ENCODE assay signal across 17 cellular contexts in the genomic region with DNA sequence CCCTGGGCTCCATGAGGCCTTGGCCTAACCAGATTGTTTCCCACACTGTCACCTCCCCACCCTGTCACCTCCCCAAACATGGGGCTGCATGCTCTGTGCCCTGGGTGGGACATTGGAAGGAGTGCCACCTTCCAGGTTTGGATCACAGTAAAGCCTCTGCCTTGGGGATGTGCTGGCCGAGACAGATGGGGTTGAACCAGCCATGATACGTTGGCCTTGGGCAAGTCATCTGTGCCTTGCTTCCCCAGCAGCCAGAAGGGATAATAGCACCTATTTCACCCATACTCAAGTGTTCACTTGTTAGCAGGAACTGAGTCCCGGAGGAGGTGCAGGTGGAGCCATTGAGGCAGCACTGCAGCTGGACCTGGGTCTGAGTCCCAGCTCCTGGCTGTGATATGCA. TPM values are rescaled to one million over a fixed set of nuclear protein-coding genes. Genes with fewer than 3 reads are reported as not detected.
"Had no signal": no experiment of that assay in that cellular context is flagged by ENCODE, and none has a peak within 500 bp of the region (broad histone marks: within the 10 kb centered on the region; RNA-seq: fewer than 3 reads in every experiment).

No MANE protein-coding gene starts in this region.

RNA-seq across cellular contexts. Expression of a gene that starts 7.0 kb away (rescaled TPM):
- total RNA-seq: activated CD4-positive, alpha-beta memory T cell treated with anti-CD3 and anti-CD28 coated beads, Interleukin-2, amount 10 ng/mL, durations not matched to agents 7 days and 5 days; activated T-helper 1 cell treated with anti-CD3 and anti-CD28 coated beads, Interleukin-12 subunit alpha, Interleukin-12 subunit beta, Interleukin-2, Interleukin-4 antibody, amounts not matched to agents 30 ng/mL and 10 ng/mL and 1 ng/mL, durations not matched to agents 14 hours and 24 hours and 36 hours; body of pancreas; chondrocyte; dermis blood vessel endothelial cell; endothelial cell of umbilical vein; esophagus mucosa; gastrocnemius medialis; lung microvascular endothelial cell; natural killer cell; transverse colon had no signal
- polyA plus RNA-seq: cardiac muscle cell, endothelial cell of umbilical vein, pancreas, smooth muscle cell had no signal

RNA-seq across cellular contexts. Expression of a gene that starts 17.5 kb away (rescaled TPM):
- total RNA-seq: activated CD4-positive, alpha-beta memory T cell treated with anti-CD3 and anti-CD28 coated beads, Interleukin-2, amount 10 ng/mL, durations not matched to agents 7 days and 5 days; activated T-helper 1 cell treated with anti-CD3 and anti-CD28 coated beads, Interleukin-12 subunit alpha, Interleukin-12 subunit beta, Interleukin-2, Interleukin-4 antibody, amounts not matched to agents 30 ng/mL and 10 ng/mL and 1 ng/mL, durations not matched to agents 14 hours and 24 hours and 36 hours; body of pancreas; chondrocyte; dermis blood vessel endothelial cell; endothelial cell of umbilical vein; esophagus mucosa; lung microvascular endothelial cell; natural killer cell; pancreas; sciatic nerve; smooth muscle cell; temporal lobe; transverse colon had no signal
- polyA plus RNA-seq: cardiac muscle cell, endothelial cell of umbilical vein, keratinocyte, pancreas, smooth muscle cell had no signal
